ENCODE assay signal across 20 cellular contexts in genomic region chr20:16707674-16708073, GRCh38. TPM values are rescaled to one million over a fixed set of nuclear protein-coding genes. Genes with fewer than 3 reads are reported as not detected.
DNase-seq lines count a peak whose midpoint lies in the region; ATAC-seq, FAIRE-seq and TF ChIP-seq lines count a peak whose summit lies in the region.
"Had no signal": no experiment of that assay in that cellular context is flagged by ENCODE, and none has a peak within 500 bp of the region (broad histone marks: within the 10 kb centered on the region; RNA-seq: fewer than 3 reads in every experiment).

No MANE protein-coding gene starts in this region.

- no peak overlapping the region for H3K4me3 ChIP-seq in GM12878
- H3K4me3 ChIP-seq: adrenal gland, SK-N-MC, smooth muscle cell, thyroid gland had no signal

- no peaks in the 10 kb centered on the region for H3K79me2 ChIP-seq in GM12878 (ENCODE audit: control insufficient read depth, insufficient read depth, low read length)

- no TSS peak for BruUV-seq in GM12878 (replicated peaks; lab: Mats Ljungman, UMichigan)

- peaks cover 27% of the 10 kb centered on the region for H3K4me1 ChIP-seq in GM12878 (ENCODE audit: control insufficient read depth, insufficient read depth, low read length)
- H3K4me1 ChIP-seq: adrenal gland, thyroid gland had no signal

- no peak overlapping the region for H2AFZ ChIP-seq in GM12878 (ENCODE audit: control insufficient read depth, low read depth, low read length)

- POLR2A ChIA-PET in GM12878 (lab: Charles Lee): no interaction called here

- H3K4me3 Mint-ChIP-seq in mesothelial cell of epicardium: no peak overlapping the region
- H3K4me3 Mint-ChIP-seq: activated B cell treated with CpG ODN at 0.5 μM for 24 hours; dendritic cell treated with granulocyte-macrophage colony-stimulating factor and Interleukin-4, amounts not matched to agents 40 ng/mL and 50 ng/mL, for 4 days; IgD-negative memory B cell had no signal

- H3K9ac ChIP-seq in GM12878 (ENCODE audit: control insufficient read depth, insufficient read depth, low read length): no peak overlapping the region

- no peak overlapping the region for H3K27ac ChIP-seq in GM12878 (ENCODE audit: control insufficient read depth, insufficient read depth)
- H3K27ac ChIP-seq: adrenal gland, C4-2B, SK-N-MC, thyroid gland had no signal

- no peak for TF ChIP-seq POLR2A in GM12878 (IDR thresholded peaks at IDR 0.05; ENCODE audit: low read depth, low read length)

- intact Hi-C loops in GM12878 (cut with micrococcal nuclease; ENCODE audit: unreplicated experiment): no loop called here

- H3K27me3 ChIP-seq in GM12878 (replicated peaks in 1 of 2; ENCODE audit: control insufficient read depth in 2 of 2, insufficient read depth in 2 of 2, low read length in 1 of 2): no peaks in the 10 kb centered on the region
- H3K27me3 ChIP-seq: adrenal gland, thyroid gland had no signal

- FAIRE-seq in GM12878 (lab: Jason Lieb, UNC): no peak

- SMC1A ChIA-PET in GM12878 (lab: Charles Lee; ENCODE audit: uncharacterized antibody, unreplicated experiment): no interaction called here

- H3K27me3 Mint-ChIP-seq in mesothelial cell of epicardium (ENCODE audit: low read depth): no peaks in the 10 kb centered on the region

- TF ChIP-seq EP300 in GM12878 (IDR thresholded peaks at IDR 0.05; ENCODE audit: borderline replicate concordance in 1 of 2, control insufficient read depth in 1 of 2, low read depth in 2 of 2, low read length in 2 of 2): no peak

- no peaks in the 10 kb centered on the region for H4K20me1 ChIP-seq in GM12878 (ENCODE audit: control insufficient read depth, insufficient read depth)

- H3K36me3 ChIP-seq in GM12878 (ENCODE audit: control insufficient read depth in 2 of 2, insufficient read depth in 2 of 2, low read length in 1 of 2): no peaks in the 10 kb centered on the region
- H3K36me3 ChIP-seq: adrenal gland, thyroid gland had no signal

- 67% methylated on average over 3 of the region's 3 CpGs for WGBS in GM12878 (ENCODE audit: insufficient coverage, insufficient replicate concordance, low lambda C conversion rate, missing lambda C conversion rate)

- DNase-seq in GM12878 (ENCODE audit: low read depth, low spot score): no peak
- DNase-seq in mesothelial cell of epicardium (ENCODE audit: low spot score in 2 of 2, unreplicated experiment in 2 of 2): no peak
- DNase-seq in NCI-H526 treated with DMSO at 0.1 percent for 48 hours (lab: John Stamatoyannopoulos, UW): no peak
- DNase-seq: activated B cell treated with CpG ODN at 0.5 μM for 24 hours, adrenal gland, mesendoderm, NCI-H1417, NCI-H82, thyroid gland had no signal

- H3K9me3 ChIP-seq in GM12878 (replicated peaks; ENCODE audit: control insufficient read depth, insufficient read depth, low read length): peaks cover 6% of the 10 kb centered on the region; the same call in 2 of the 3 replicates
- H3K9me3 ChIP-seq: adrenal gland, thyroid gland had no signal

- TF ChIP-seq CTCF in GM12878 (IDR thresholded peaks at IDR 0.05 in 2 of 3, conservative IDR thresholded peaks at IDR 0.05 in 1 of 3; ENCODE audit: control insufficient read depth in 2 of 3, extremely low read depth in 1 of 3, insufficient read depth in 1 of 3, low read depth in 3 of 3, low read length in 3 of 3) (no peak), mesothelial cell of epicardium (IDR thresholded peaks at IDR 0.05; ENCODE audit: unreplicated experiment) (no peak)

- no peak for TF ChIP-seq RAD21 in GM12878 (IDR thresholded peaks at IDR 0.05; ENCODE audit: insufficient read depth, low read depth, low read length)

- H3K4me1 Mint-ChIP-seq in mesothelial cell of epicardium: peaks cover 29% of the 10 kb centered on the region

- H3K9me3 Mint-ChIP-seq in mesothelial cell of epicardium: peaks cover 21% of the 10 kb centered on the region

- H3K4me2 ChIP-seq in GM12878 (ENCODE audit: control insufficient read depth, insufficient read depth): no peak overlapping the region
- H3K4me2 ChIP-seq: smooth muscle cell had no signal

- peaks cover 7% of the 10 kb centered on the region for H3K36me3 Mint-ChIP-seq in mesothelial cell of epicardium
- H3K36me3 Mint-ChIP-seq: IgD-negative memory B cell had no signal

- RAD21 ChIA-PET in GM12878 (lab: Charles Lee; ENCODE audit: unreplicated experiment): no interaction called here

- in situ Hi-C loops in GM12878 (cut with MboI): no loop called here

- H3K27ac Mint-ChIP-seq in mesothelial cell of epicardium: no peak overlapping the region
- H3K27ac Mint-ChIP-seq: activated B cell treated with CpG ODN at 0.5 μM for 24 hours; dendritic cell treated with granulocyte-macrophage colony-stimulating factor and Interleukin-4, amounts not matched to agents 40 ng/mL and 50 ng/mL, for 4 days; IgD-negative memory B cell had no signal

- CTCF ChIA-PET in GM12878 (lab: Yijun Ruan, JAX): interaction anchor here (0.6 to 1.1 kb wide), 2 partner anchors 14 to 16 kb away, joined by 3 read pairs; no protein-coding TSS in a partner anchor

- ATAC-seq in GM18868 (IDR thresholded peaks at IDR 0.05; ENCODE audit: unreplicated experiment) (peak; percentile 62), GM21786 (IDR thresholded peaks at IDR 0.05; ENCODE audit: unreplicated experiment) (peak; percentile 63), HG03469 (IDR thresholded peaks at IDR 0.05; ENCODE audit: unreplicated experiment) (peak; percentile 35), GM12878 (no peak; the same call in 2 of the 3 replicates), GM21423 (IDR thresholded peaks at IDR 0.05; ENCODE audit: unreplicated experiment) (no peak), GM19455 (IDR thresholded peaks at IDR 0.05; ENCODE audit: unreplicated experiment) (no peak)

TF ChIP-seq in GM12878, 131 proteins besides CTCF, POLR2A, EP300 and RAD21 (continues in another document):
- TF ChIP-seq TCF3 (IDR thresholded peaks at IDR 0.05; ENCODE audit: borderline replicate concordance, insufficient read depth, low read depth, low read length) (0 out of 2 replicates have a peak, but pooled peaks have one; percentile 22), KLF5 (IDR thresholded peaks at IDR 0.05; ENCODE audit: partially characterized antibody) (no peak), TCF12 (IDR thresholded peaks at IDR 0.05; ENCODE audit: low read depth, low read length) (no peak), EZH2 (IDR thresholded peaks at IDR 0.05; ENCODE audit: borderline replicate concordance, control insufficient read depth, low read depth, low read length) (no peak), TBL1XR1 (IDR thresholded peaks at IDR 0.05; ENCODE audit: low read depth, low read length) (no peak), MYC (IDR thresholded peaks at IDR 0.05; ENCODE audit: insufficient read depth, insufficient read length, insufficient replicate concordance, low read length, severe bottlenecking) (no peak)

RNA-seq across cellular contexts. Expression of gene SNRPB2, which starts 22.2 kb away (rescaled TPM):
- 14.6 and 18.0 TPM in 2 replicates for total RNA-seq in GM12878 (2013; cell fraction: nucleolus; rRNA removed)
- total RNA-seq in GM12878 (2014; rRNA removed): 63.5 and 76.1 TPM in 2 replicates
- 126 and 137 TPM in 2 replicates for total RNA-seq in GM12878 (2014; rRNA removed; fragmentation: Illumina TruSeq; extraction: Trizol)
- total RNA-seq in GM12878 (2021): 78.4 and 84.3 TPM in 2 replicates
- 25.1 TPM for polyA plus RNA-seq in GM12878 (2011; ENCODE audit: low read depth)
- polyA plus RNA-seq in GM12878 (2011; rRNA removed): 123 and 171 TPM in 2 replicates
- 40.9 and 46.0 TPM in 2 replicates for polyA plus RNA-seq in GM12878 (2011; cell fraction: cytosol; rRNA removed)
- polyA plus RNA-seq in GM12878 (2011; cell fraction: nucleus; rRNA removed): 43.0 and 53.0 TPM in 2 replicates
- 81.8 and 98.7 TPM in 2 replicates for polyA plus RNA-seq in GM12878 (2012)
- 134 and 151 TPM in 2 replicates for polyA plus RNA-seq in GM12878 (2014; fragmentation: Illumina TruSeq; extraction: Trizol)
- polyA plus RNA-seq in GM12878 (2014; fragmentation: Nextera tagmentation; extraction: Ambion mirVana): 100 to 1,000 TPM; 188 to 245 TPM
- polyA plus RNA-seq in GM12878 (2014; rRNA removed): 90.1 and 127 TPM in 2 replicates
- polyA plus RNA-seq in GM12878 (2016; fragmentation: Nextera tagmentation; extraction: Ambion mirVana): 100 to 1,000 TPM; 185 to 188 TPM
- polyA minus RNA-seq in GM12878 (2011; rRNA and poly(A)+ RNA removed): 20.8 and 26.0 TPM in 2 replicates
- 10.4 and 16.4 TPM in 2 replicates for polyA minus RNA-seq in GM12878 (2011; cell fraction: cytosol; rRNA and poly(A)+ RNA removed)
- 8.5 and 9.3 TPM in 2 replicates for polyA minus RNA-seq in GM12878 (2011; cell fraction: nucleus; rRNA and poly(A)+ RNA removed)
- 63.9 to 70.5 TPM (median 65.2 TPM) in 3 replicates for total RNA-seq in mesothelial cell of epicardium

RNA-seq across cellular contexts. Expression of gene OTOR, which starts 40.5 kb away (rescaled TPM):
- not detected in 2 replicates for total RNA-seq in GM12878 (2013; cell fraction: nucleolus; rRNA removed)
- total RNA-seq in GM12878 (2014; rRNA removed) (not detected in 2 replicates), GM12878 (2014; rRNA removed; fragmentation: Illumina TruSeq; extraction: Trizol) (not detected in 2 replicates), GM12878 (2021) (not detected in 2 replicates), mesothelial cell of epicardium (not detected in 3 replicates)
- not detected for polyA plus RNA-seq in GM12878 (2011; ENCODE audit: low read depth)
- polyA plus RNA-seq in GM12878 (2011; rRNA removed) (not detected in 2 replicates), GM12878 (2014; fragmentation: Illumina TruSeq; extraction: Trizol) (not detected in 2 replicates), GM12878 (2014; fragmentation: Nextera tagmentation; extraction: Ambion mirVana) (not detected), GM12878 (2014; rRNA removed) (not detected in 2 replicates), GM12878 (2016; fragmentation: Nextera tagmentation; extraction: Ambion mirVana) (not detected)
- not detected in 2 replicates for polyA plus RNA-seq in GM12878 (2011; cell fraction: cytosol; rRNA removed)
- polyA plus RNA-seq in GM12878 (2011; cell fraction: nucleus; rRNA removed): not detected in 2 replicates
- polyA plus RNA-seq in GM12878 (2012): not detected in 2 replicates
- not detected in 2 replicates for polyA minus RNA-seq in GM12878 (2011; rRNA and poly(A)+ RNA removed)
- not detected in 2 replicates for polyA minus RNA-seq in GM12878 (2011; cell fraction: cytosol; rRNA and poly(A)+ RNA removed)
- polyA minus RNA-seq in GM12878 (2011; cell fraction: nucleus; rRNA and poly(A)+ RNA removed): not detected in 2 replicates
- total RNA-seq: activated B cell treated with CpG ODN at 0.5 μM for 24 hours, adrenal gland, osteoblast, smooth muscle cell, thyroid gland had no signal
- polyA plus RNA-seq: adrenal gland, IgD-negative memory B cell, smooth muscle cell had no signal

Comparison
In these comparisons a context has a peak if more than half of its experiments do, and no peak if none do; other contexts are left out.
1. ATAC-seq: peak in GM18868 (single experiment), GM21786 (single experiment) and HG03469 (single experiment); none in GM12878 (single experiment), GM21423 (single experiment) and GM19455 (single experiment).